In the genomic region with DNA sequence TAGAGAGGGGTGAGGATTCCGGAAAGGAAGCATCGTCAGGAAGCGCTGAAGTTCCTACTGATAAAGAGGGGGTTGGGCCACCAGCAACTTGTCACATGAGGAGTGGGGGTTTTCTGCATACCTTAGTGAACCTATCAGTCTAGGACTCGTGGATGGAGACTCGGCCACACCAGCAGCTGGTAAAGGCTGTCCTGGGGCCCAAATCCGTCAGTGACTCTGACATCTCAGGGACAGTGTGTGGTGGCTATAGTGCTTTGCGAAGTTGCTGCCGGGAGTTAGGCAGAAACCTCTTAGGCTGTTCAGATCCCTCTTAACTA, we compare ENCODE assay signal across 8 cellular contexts. TPM values are rescaled to one million over a fixed set of nuclear protein-coding genes. Genes with fewer than 3 reads are reported as not detected.
DNase-seq lines count a peak whose midpoint lies in the region; ATAC-seq, FAIRE-seq and TF ChIP-seq lines count a peak whose summit lies in the region.

No MANE protein-coding gene starts in this region.

- H3K4me1 Mint-ChIP-seq in CD8-positive, alpha-beta memory T cell: peaks cover 13 to 17% (median 14%) of the 10 kb centered on the region in 3 donors

- no peaks in the 10 kb centered on the region for H3K9me3 Mint-ChIP-seq in CD8-positive, alpha-beta memory T cell

- no peak for TF ChIP-seq POLR2A in K562 (conservative IDR thresholded peaks at IDR 0.05)

- H3K4me3 ChIP-seq in CD8-positive, alpha-beta memory T cell (ENCODE audit: low read length): peak overlapping the region; percentile 91
- H3K4me3 ChIP-seq in K562 (peak overlapping the region; percentile 48; the same call in 1 of the 2 replicates), mucosa of descending colon (no peak overlapping the region)

- TF ChIP-seq EP300 in K562 (IDR thresholded peaks at IDR 0.05; ENCODE audit: low read length): no peak

- H3K9ac ChIP-seq in K562 (ENCODE audit: insufficient read depth in 1 of 2, low read depth in 2 of 2, low read length in 2 of 2): no peak overlapping the region

- POLR2A ChIA-PET in CD8-positive, alpha-beta memory T cell (lab: Charles Lee): no interaction called here
- POLR2A ChIA-PET in K562 (lab: Yijun Ruan, JAX): interaction anchor here (0.5 to 1.4 kb wide), 6 partner anchors 23 to 290 kb away, joined by 3 to 6 read pairs (median 3); no protein-coding TSS in a partner anchor

- peaks cover 6% of the 10 kb centered on the region for H3K4me1 ChIP-seq in CD8-positive, alpha-beta memory T cell (ENCODE audit: insufficient read depth, low read length)
- H3K4me1 ChIP-seq in K562 (replicated peaks in 1 of 2; ENCODE audit: control insufficient read depth in 2 of 2, insufficient read depth in 2 of 2, low read length in 2 of 2) (peaks cover 0 to 10% of the 10 kb centered on the region in 2 experiments; a peak in 3 of 5 replicates), mucosa of descending colon (ENCODE audit: low read depth) (peaks cover 2% of the 10 kb centered on the region)

- H3K36me3 Mint-ChIP-seq in CD8-positive, alpha-beta memory T cell: peaks cover 0 to 2% (median 0%) of the 10 kb centered on the region in 3 donors

- H3K27ac ChIP-seq in CD8-positive, alpha-beta memory T cell (ENCODE audit: low read depth, low read length): no peak overlapping the region
- H3K27ac ChIP-seq in K562 (ENCODE audit: extremely low read depth, low read depth, low read length) (no peak overlapping the region), substantia nigra (ENCODE audit: low read depth, low read length, poor library complexity, severe bottlenecking) (no peak overlapping the region)

- no peaks in the 10 kb centered on the region for H3K79me2 ChIP-seq in K562 (ENCODE audit: control insufficient read depth, insufficient read depth, low read length)

- peak overlapping the region; percentile 89 to 95 (median 93) for H3K4me3 Mint-ChIP-seq in CD8-positive, alpha-beta memory T cell

- no peaks in the 10 kb centered on the region for H3K36me3 ChIP-seq in CD8-positive, alpha-beta memory T cell (ENCODE audit: insufficient read depth, low read length)
- H3K36me3 ChIP-seq in K562 (ENCODE audit: control insufficient read depth, insufficient read depth, low read length) (no peaks in the 10 kb centered on the region), mucosa of descending colon (ENCODE audit: low read depth) (no peaks in the 10 kb centered on the region)

- intact Hi-C loops in K562 (cut with micrococcal nuclease) (loop anchor here (1.0 to 5.0 kb wide), 3 partner anchors 99 to 275 kb away; no protein-coding TSS in a partner anchor), mucosa of descending colon (cut with DNase I, micrococcal nuclease) (loop anchor here in 1 of 2 donors (10.0 kb wide), 1 partner anchor 117 kb away; no protein-coding TSS in a partner anchor)

- 11% methylated on average over 6 of the region's 8 CpGs for WGBS in K562 (ENCODE audit: insufficient coverage, low coverage, missing lambda C conversion rate)

- TF ChIP-seq CTCF in K562 (IDR thresholded peaks at IDR 0.05 in 2 of 3, conservative IDR thresholded peaks at IDR 0.05 in 1 of 3; ENCODE audit: insufficient read depth in 2 of 3, low read depth in 1 of 3, low read length in 3 of 3): no peak
- no peak for TF ChIP-seq CTCF in mucosa of descending colon (IDR thresholded peaks at IDR 0.05)
- no peak for TF ChIP-seq CTCF in GM20000 (IDR thresholded peaks at IDR 0.05; ENCODE audit: extremely low read depth, missing control alignments)

- BruUV-seq in K562 (replicated peaks; lab: Mats Ljungman, UMichigan): no TSS peak

- peak overlapping the region; percentile 94 for H2AFZ ChIP-seq in K562 (ENCODE audit: low read depth, low read length)

- peak overlapping the region in 6 of 8 donors; percentile 13 to 84 (median 40) for H3K27ac Mint-ChIP-seq in CD8-positive, alpha-beta memory T cell

- no peaks in the 10 kb centered on the region for H3K27me3 ChIP-seq in CD8-positive, alpha-beta memory T cell (ENCODE audit: insufficient read depth, low read length, poor library complexity, severe bottlenecking)
- no peaks in the 10 kb centered on the region; a peak in 2 of 5 replicates for H3K27me3 ChIP-seq in K562 (ENCODE audit: control insufficient read depth in 2 of 2, insufficient read depth in 2 of 2, low read length in 2 of 2)

- ATAC-seq in HG02943 (IDR thresholded peaks at IDR 0.05; ENCODE audit: low read depth, unreplicated experiment): peak; percentile 26
- no peak; the same call in 1 of the 3 replicates for ATAC-seq in K562
- ATAC-seq in mucosa of descending colon: peak; percentile 35
- ATAC-seq in GM21526 (IDR thresholded peaks at IDR 0.05; ENCODE audit: low FRiP score, unreplicated experiment): no peak

- no peaks in the 10 kb centered on the region for H3K9me3 ChIP-seq in CD8-positive, alpha-beta memory T cell (ENCODE audit: low read length)
- H3K9me3 ChIP-seq in K562 (replicated peaks; ENCODE audit: control insufficient read depth, insufficient read depth, low read depth, low read length): no peaks in the 10 kb centered on the region
- H3K9me3 ChIP-seq in mucosa of descending colon: no peaks in the 10 kb centered on the region

- H4K20me1 ChIP-seq in K562 (replicated peaks; ENCODE audit: control insufficient read depth, insufficient read depth, low read length): no peaks in the 10 kb centered on the region

- no peak for FAIRE-seq in K562 (lab: Jason Lieb, UNC)

- CTCF ChIA-PET in CD8-positive, alpha-beta memory T cell (lab: Charles Lee): interaction anchor here (0.7 to 3.8 kb wide), 23 partner anchors 7 to 567 kb away, joined by 3 to 52 read pairs (median 5); partner anchors contain the start of genes RNASE6, SLC39A2, TMEM253 and ZNF219
- CTCF ChIA-PET in K562 (lab: Yijun Ruan, JAX; ENCODE audit: low intra/inter-chr PET ratio): interaction anchor here (0.7 to 1.3 kb wide), 2 partner anchors 25 to 114 kb away, joined by 4 to 22 read pairs; no protein-coding TSS in a partner anchor

- H3K27me3 Mint-ChIP-seq in CD8-positive, alpha-beta memory T cell: peaks cover 28 to 43% of the 10 kb centered on the region in 2 donors

- peak overlapping the region; percentile 91 for H3K4me2 ChIP-seq in K562 (ENCODE audit: insufficient read depth, low read length)

- H3K9me1 ChIP-seq in K562 (ENCODE audit: control insufficient read depth, insufficient read depth, low read length): no peaks in the 10 kb centered on the region

- DNase-seq in CD8-positive, alpha-beta memory T cell: no peak
- DNase-seq in K562 (ENCODE audit: extremely low read depth in 1 of 4, low spot score in 3 of 4): no peak
- no peak for DNase-seq in mucosa of descending colon
- DNase-seq in GM20000 (ENCODE audit: low spot score): no peak
- DNase-seq in substantia nigra (lab: John Stamatoyannopoulos, UW): no peak
- no peak for DNase-seq in NCI-H146 (lab: John Stamatoyannopoulos, UW)

- in situ Hi-C loops in K562 (cut with MboI): loop anchor here (25.0 kb wide), 1 partner anchor 259 kb away; no protein-coding TSS in a partner anchor

- TF ChIP-seq RAD21 in K562 (CRISPR knock-in tag; conservative IDR thresholded peaks at IDR 0.05 in 1 of 2, IDR thresholded peaks at IDR 0.05 in 1 of 2): no peak

RNA-seq across cellular contexts. Expression of gene RNASE2, which starts 16.4 kb away (rescaled TPM):
- total RNA-seq in CD8-positive, alpha-beta memory T cell: not detected
- not detected for polyA plus RNA-seq in CD8-positive, alpha-beta memory T cell
- not detected in 2 replicates for total RNA-seq in K562 (2011; cell fraction: chromatin; rRNA removed; ENCODE audit: low replicate concordance)
- total RNA-seq in K562 (2011; cell fraction: nucleolus; rRNA removed): not detected in 2 replicates
- total RNA-seq in K562 (2011; cell fraction: nucleoplasm; rRNA removed): not detected in 2 replicates
- total RNA-seq in K562 (2014; rRNA removed): not detected in 2 replicates
- total RNA-seq in K562 (2014; rRNA removed; fragmentation: Illumina TruSeq; extraction: Trizol): not detected in 2 replicates
- not detected in 2 replicates for total RNA-seq in K562 (2015; rRNA removed; fragmentation: Illumina TruSeq; extraction: Trizol)
- not detected in 2 replicates for total RNA-seq in K562 (2021)
- not detected in 2 replicates for polyA plus RNA-seq in K562 (2011; rRNA removed)
- not detected in 2 replicates for polyA plus RNA-seq in K562 (2011; cell fraction: cytosol; rRNA removed)
- polyA plus RNA-seq in K562 (2011; cell fraction: nucleus; rRNA removed): not detected in 2 replicates
- not detected in 2 replicates for polyA plus RNA-seq in K562 (2012)
- not detected in 2 replicates for polyA plus RNA-seq in K562 (2014; fragmentation: Illumina TruSeq; extraction: Trizol)
- not detected for polyA plus RNA-seq in K562 (2014; fragmentation: Nextera tagmentation; extraction: Ambion mirVana)
- polyA plus RNA-seq in K562 (2014; rRNA removed): not detected in 2 replicates
- polyA minus RNA-seq in K562 (2011; rRNA and poly(A)+ RNA removed): not detected in 2 replicates
- not detected in 2 replicates for polyA minus RNA-seq in K562 (2011; cell fraction: cytosol; rRNA and poly(A)+ RNA removed)
- not detected in 2 replicates for polyA minus RNA-seq in K562 (2011; cell fraction: nucleus; rRNA and poly(A)+ RNA removed)
- 1 to 10 TPM in 1 of 3 donors, under 1 TPM in 1, not detected in 1; 0.96 to 4.0 TPM for total RNA-seq in mucosa of descending colon

RNA-seq across cellular contexts. Expression of gene METTL17, which starts 18.1 kb away (rescaled TPM):
- 100 to 1,000 TPM; 102 to 107 TPM for total RNA-seq in CD8-positive, alpha-beta memory T cell
- polyA plus RNA-seq in CD8-positive, alpha-beta memory T cell: 43.9 TPM
- 312 and 387 TPM in 2 replicates for total RNA-seq in K562 (2011; cell fraction: chromatin; rRNA removed; ENCODE audit: low replicate concordance)
- 235 and 245 TPM in 2 replicates for total RNA-seq in K562 (2011; cell fraction: nucleolus; rRNA removed)
- total RNA-seq in K562 (2011; cell fraction: nucleoplasm; rRNA removed): 205 and 234 TPM in 2 replicates
- total RNA-seq in K562 (2014; rRNA removed) (63.5 and 83.7 TPM in 2 replicates), K562 (2014; rRNA removed; fragmentation: Illumina TruSeq; extraction: Trizol) (62.6 and 65.6 TPM in 2 replicates), K562 (2015; rRNA removed; fragmentation: Illumina TruSeq; extraction: Trizol) (75.6 and 80.3 TPM in 2 replicates), K562 (2021) (82.7 and 83.6 TPM in 2 replicates), mucosa of descending colon (10 to 100 TPM; 61.1 to 87.3 (median 73.1) TPM)
- polyA plus RNA-seq in K562 (2011; rRNA removed) (119 and 168 TPM in 2 replicates), K562 (2014; fragmentation: Illumina TruSeq; extraction: Trizol) (97.6 and 105 TPM in 2 replicates), K562 (2014; fragmentation: Nextera tagmentation; extraction: Ambion mirVana) (100 to 1,000 TPM in 1 of 2 experiments, 10 to 100 TPM in 1; 90.0 to 150 TPM), K562 (2014; rRNA removed) (119 and 131 TPM in 2 replicates)
- 85.7 and 125 TPM in 2 replicates for polyA plus RNA-seq in K562 (2011; cell fraction: cytosol; rRNA removed)
- 549 and 894 TPM in 2 replicates for polyA plus RNA-seq in K562 (2011; cell fraction: nucleus; rRNA removed)
- polyA plus RNA-seq in K562 (2012): 57.2 and 95.2 TPM in 2 replicates
- 40.4 and 53.4 TPM in 2 replicates for polyA minus RNA-seq in K562 (2011; rRNA and poly(A)+ RNA removed)
- 18.0 and 21.2 TPM in 2 replicates for polyA minus RNA-seq in K562 (2011; cell fraction: cytosol; rRNA and poly(A)+ RNA removed)
- polyA minus RNA-seq in K562 (2011; cell fraction: nucleus; rRNA and poly(A)+ RNA removed): 67.7 and 105 TPM in 2 replicates

RNA-seq across cellular contexts. Expression of gene SLC39A2, which starts 27.4 kb away (rescaled TPM):
- under 1 TPM in 1 of 2 experiments, not detected in 1; 0.16 TPM for total RNA-seq in CD8-positive, alpha-beta memory T cell
- polyA plus RNA-seq in CD8-positive, alpha-beta memory T cell: not detected
- 0.86 TPM in 1 of 2 replicates, not detected in the other for total RNA-seq in K562 (2011; cell fraction: chromatin; rRNA removed; ENCODE audit: low replicate concordance)
- total RNA-seq in K562 (2011; cell fraction: nucleolus; rRNA removed): not detected in 2 replicates
- total RNA-seq in K562 (2011; cell fraction: nucleoplasm; rRNA removed): 1.1 TPM in 1 of 2 replicates, not detected in the other
- total RNA-seq in K562 (2014; rRNA removed): not detected in 2 replicates
- not detected in 2 replicates for total RNA-seq in K562 (2014; rRNA removed; fragmentation: Illumina TruSeq; extraction: Trizol)
- total RNA-seq in K562 (2015; rRNA removed; fragmentation: Illumina TruSeq; extraction: Trizol): not detected in 2 replicates
- not detected in 2 replicates for total RNA-seq in K562 (2021)
- 0.06 and 0.07 TPM in 2 replicates for polyA plus RNA-seq in K562 (2011; rRNA removed)
- 0.10 TPM in 1 of 2 replicates, not detected in the other for polyA plus RNA-seq in K562 (2011; cell fraction: cytosol; rRNA removed)
- polyA plus RNA-seq in K562 (2011; cell fraction: nucleus; rRNA removed): 0.18 and 0.20 TPM in 2 replicates
- not detected in 2 replicates for polyA plus RNA-seq in K562 (2012)
- not detected in 2 replicates for polyA plus RNA-seq in K562 (2014; fragmentation: Illumina TruSeq; extraction: Trizol)
- not detected for polyA plus RNA-seq in K562 (2014; fragmentation: Nextera tagmentation; extraction: Ambion mirVana)
- polyA plus RNA-seq in K562 (2014; rRNA removed): 0.09 TPM in 1 of 2 replicates, not detected in the other
- polyA minus RNA-seq in K562 (2011; rRNA and poly(A)+ RNA removed): not detected in 2 replicates
- not detected in 2 replicates for polyA minus RNA-seq in K562 (2011; cell fraction: cytosol; rRNA and poly(A)+ RNA removed)
- 0.67 TPM in 1 of 2 replicates, not detected in the other for polyA minus RNA-seq in K562 (2011; cell fraction: nucleus; rRNA and poly(A)+ RNA removed)
- 1 to 10 TPM in 2 of 3 donors, under 1 TPM in 1; 0.28 to 4.9 (median 2.0) TPM for total RNA-seq in mucosa of descending colon

RNA-seq across cellular contexts. Expression of gene NDRG2, which starts 53.2 kb away (rescaled TPM):
- total RNA-seq in CD8-positive, alpha-beta memory T cell: 1 to 10 TPM; 4.8 to 5.0 TPM
- 19.9 TPM for polyA plus RNA-seq in CD8-positive, alpha-beta memory T cell
- total RNA-seq in K562 (2011; cell fraction: chromatin; rRNA removed; ENCODE audit: low replicate concordance): 236 and 348 TPM in 2 replicates
- total RNA-seq in K562 (2011; cell fraction: nucleolus; rRNA removed): 137 and 162 TPM in 2 replicates
- 212 and 255 TPM in 2 replicates for total RNA-seq in K562 (2011; cell fraction: nucleoplasm; rRNA removed)
- total RNA-seq in K562 (2014; rRNA removed) (44.5 and 62.1 TPM in 2 replicates), K562 (2014; rRNA removed; fragmentation: Illumina TruSeq; extraction: Trizol) (24.9 and 28.2 TPM in 2 replicates), K562 (2015; rRNA removed; fragmentation: Illumina TruSeq; extraction: Trizol) (27.5 and 28.5 TPM in 2 replicates), K562 (2021) (37.4 and 41.0 TPM in 2 replicates), mucosa of descending colon (100 to 1,000 TPM; 156 to 212 (median 188) TPM)
- polyA plus RNA-seq in K562 (2011; rRNA removed) (66.3 and 105 TPM in 2 replicates), K562 (2014; fragmentation: Illumina TruSeq; extraction: Trizol) (81.2 and 81.3 TPM in 2 replicates), K562 (2014; fragmentation: Nextera tagmentation; extraction: Ambion mirVana) (10 to 100 TPM; 10.1 to 22.9 TPM), K562 (2014; rRNA removed) (59.3 and 67.3 TPM in 2 replicates)
- polyA plus RNA-seq in K562 (2011; cell fraction: cytosol; rRNA removed): 81.1 and 138 TPM in 2 replicates
- 200 and 241 TPM in 2 replicates for polyA plus RNA-seq in K562 (2011; cell fraction: nucleus; rRNA removed)
- 41.0 and 60.2 TPM in 2 replicates for polyA plus RNA-seq in K562 (2012)
- 42.2 and 67.9 TPM in 2 replicates for polyA minus RNA-seq in K562 (2011; rRNA and poly(A)+ RNA removed)
- 15.7 and 39.4 TPM in 2 replicates for polyA minus RNA-seq in K562 (2011; cell fraction: cytosol; rRNA and poly(A)+ RNA removed)
- polyA minus RNA-seq in K562 (2011; cell fraction: nucleus; rRNA and poly(A)+ RNA removed): 54.4 and 64.0 TPM in 2 replicates

RNA-seq across cellular contexts. Expression of gene TPPP2, which starts 58.4 kb away (rescaled TPM):
- total RNA-seq in CD8-positive, alpha-beta memory T cell: not detected
- polyA plus RNA-seq in CD8-positive, alpha-beta memory T cell: not detected
- total RNA-seq in K562 (2011; cell fraction: chromatin; rRNA removed; ENCODE audit: low replicate concordance): 0.19 TPM in 1 of 2 replicates, not detected in the other
- not detected in 2 replicates for total RNA-seq in K562 (2011; cell fraction: nucleolus; rRNA removed)
- not detected in 2 replicates for total RNA-seq in K562 (2011; cell fraction: nucleoplasm; rRNA removed)
- total RNA-seq in K562 (2014; rRNA removed): 0.18 and 0.24 TPM in 2 replicates
- not detected in 2 replicates for total RNA-seq in K562 (2014; rRNA removed; fragmentation: Illumina TruSeq; extraction: Trizol)
- not detected in 2 replicates for total RNA-seq in K562 (2015; rRNA removed; fragmentation: Illumina TruSeq; extraction: Trizol)
- not detected in 2 replicates for total RNA-seq in K562 (2021)
- polyA plus RNA-seq in K562 (2011; rRNA removed): not detected in 2 replicates
- not detected in 2 replicates for polyA plus RNA-seq in K562 (2011; cell fraction: cytosol; rRNA removed)
- polyA plus RNA-seq in K562 (2011; cell fraction: nucleus; rRNA removed): 0.33 TPM in 1 of 2 replicates, not detected in the other
- polyA plus RNA-seq in K562 (2012): not detected in 2 replicates
- polyA plus RNA-seq in K562 (2014; fragmentation: Illumina TruSeq; extraction: Trizol): not detected in 2 replicates
- not detected for polyA plus RNA-seq in K562 (2014; fragmentation: Nextera tagmentation; extraction: Ambion mirVana)
- polyA plus RNA-seq in K562 (2014; rRNA removed): not detected in 2 replicates
- polyA minus RNA-seq in K562 (2011; rRNA and poly(A)+ RNA removed): not detected in 2 replicates
- not detected in 2 replicates for polyA minus RNA-seq in K562 (2011; cell fraction: cytosol; rRNA and poly(A)+ RNA removed)
- polyA minus RNA-seq in K562 (2011; cell fraction: nucleus; rRNA and poly(A)+ RNA removed): not detected in 2 replicates
- 1 to 10 TPM in 1 of 3 donors, under 1 TPM in 1, not detected in 1; 0.58 to 2.3 TPM for total RNA-seq in mucosa of descending colon

Comparison
In these comparisons a context has a peak if more than half of its experiments do, and no peak if none do; other contexts are left out.
1. ATAC-seq: peak in HG02943 (single experiment) and mucosa of descending colon (single experiment); none in K562 (single experiment) and GM21526 (single experiment).